ENCODE assay signal across 1 cellular context in the genomic region with DNA sequence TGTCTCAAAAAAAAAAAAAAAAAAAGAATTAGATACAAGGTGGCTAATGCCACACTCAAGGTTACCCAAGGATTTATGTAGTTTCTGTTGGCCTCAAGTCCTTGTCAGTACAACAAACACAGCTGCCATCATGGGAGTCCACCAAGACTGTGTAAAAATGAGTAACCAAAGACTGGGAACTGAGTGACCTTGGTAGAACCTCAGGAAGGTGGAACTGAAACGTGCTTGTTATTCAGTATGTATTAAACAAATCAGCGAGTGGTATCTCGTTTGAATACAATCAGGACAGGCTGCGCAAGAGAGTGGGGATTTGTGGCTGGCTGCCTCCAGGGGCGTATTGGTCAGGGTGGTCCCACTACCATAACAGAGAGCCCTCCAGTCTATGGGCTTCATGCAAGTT.
TF ChIP-seq lines count a peak whose summit lies in the region.

No MANE protein-coding gene starts in this region.

TF ChIP-seq in HepG2, 621 proteins besides CTCF, POLR2A, EP300 and RAD21:
- TF ChIP-seq SRSF1 (optimal IDR thresholded peaks at IDR 0.05; ENCODE audit: low read depth, low read length), result no peak
- TF ChIP-seq, protein P1, sequence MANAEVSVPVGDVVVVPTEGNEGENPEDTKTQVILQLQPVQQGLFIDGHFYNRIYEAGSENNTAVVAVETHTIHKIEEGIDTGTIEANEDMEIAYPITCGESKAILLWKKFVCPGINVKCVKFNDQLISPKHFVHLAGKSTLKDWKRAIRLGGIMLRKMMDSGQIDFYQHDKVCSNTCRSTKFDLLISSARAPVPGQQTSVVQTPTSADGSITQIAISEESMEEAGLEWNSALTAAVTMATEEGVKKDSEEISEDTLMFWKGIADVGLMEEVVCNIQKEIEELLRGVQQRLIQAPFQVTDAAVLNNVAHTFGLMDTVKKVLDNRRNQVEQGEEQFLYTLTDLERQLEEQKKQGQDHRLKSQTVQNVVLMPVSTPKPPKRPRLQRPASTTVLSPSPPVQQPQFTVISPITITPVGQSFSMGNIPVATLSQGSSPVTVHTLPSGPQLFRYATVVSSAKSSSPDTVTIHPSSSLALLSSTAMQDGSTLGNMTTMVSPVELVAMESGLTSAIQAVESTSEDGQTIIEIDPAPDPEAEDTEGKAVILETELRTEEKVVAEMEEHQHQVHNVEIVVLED (CRISPR knock-in tag; IDR thresholded peaks at IDR 0.05; ENCODE audit: borderline replicate concordance), result no peak
- no peak for TF ChIP-seq FOXM1 (CRISPR knock-in tag; IDR thresholded peaks at IDR 0.05)
- TF ChIP-seq SNRNP70 (IDR thresholded peaks at IDR 0.05; ENCODE audit: low read depth, low read length), result no peak
- no peak for TF ChIP-seq HOXA7 (CRISPR knock-in tag; IDR thresholded peaks at IDR 0.05)
- no peak for TF ChIP-seq NR2C2 (CRISPR knock-in tag; IDR thresholded peaks at IDR 0.05; ENCODE audit: borderline replicate concordance)
- no peak for TF ChIP-seq ZNF12 (CRISPR knock-in tag; IDR thresholded peaks at IDR 0.05)
- TF ChIP-seq SRSF9 (IDR thresholded peaks at IDR 0.05; ENCODE audit: borderline replicate concordance, insufficient read depth, low read depth, low read length, poor library complexity, severe bottlenecking), result no peak
- TF ChIP-seq ZNF224 (CRISPR knock-in tag; IDR thresholded peaks at IDR 0.05), result no peak
- no peak for TF ChIP-seq HOXA5 (CRISPR knock-in tag; IDR thresholded peaks at IDR 0.05)
- TF ChIP-seq HOXA3 (CRISPR knock-in tag; IDR thresholded peaks at IDR 0.05), result no peak
- TF ChIP-seq NR2F6 (IDR thresholded peaks at IDR 0.05), result no peak
- no peak for TF ChIP-seq NR2F6 (CRISPR knock-in tag; IDR thresholded peaks at IDR 0.05)
- TF ChIP-seq, protein P2, sequence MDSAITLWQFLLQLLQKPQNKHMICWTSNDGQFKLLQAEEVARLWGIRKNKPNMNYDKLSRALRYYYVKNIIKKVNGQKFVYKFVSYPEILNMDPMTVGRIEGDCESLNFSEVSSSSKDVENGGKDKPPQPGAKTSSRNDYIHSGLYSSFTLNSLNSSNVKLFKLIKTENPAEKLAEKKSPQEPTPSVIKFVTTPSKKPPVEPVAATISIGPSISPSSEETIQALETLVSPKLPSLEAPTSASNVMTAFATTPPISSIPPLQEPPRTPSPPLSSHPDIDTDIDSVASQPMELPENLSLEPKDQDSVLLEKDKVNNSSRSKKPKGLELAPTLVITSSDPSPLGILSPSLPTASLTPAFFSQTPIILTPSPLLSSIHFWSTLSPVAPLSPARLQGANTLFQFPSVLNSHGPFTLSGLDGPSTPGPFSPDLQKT (CRISPR knock-in tag; IDR thresholded peaks at IDR 0.05; ENCODE audit: borderline replicate concordance), result no peak
- TF ChIP-seq MED13 (CRISPR knock-in tag; IDR thresholded peaks at IDR 0.05), result no peak
- TF ChIP-seq, protein P3, sequence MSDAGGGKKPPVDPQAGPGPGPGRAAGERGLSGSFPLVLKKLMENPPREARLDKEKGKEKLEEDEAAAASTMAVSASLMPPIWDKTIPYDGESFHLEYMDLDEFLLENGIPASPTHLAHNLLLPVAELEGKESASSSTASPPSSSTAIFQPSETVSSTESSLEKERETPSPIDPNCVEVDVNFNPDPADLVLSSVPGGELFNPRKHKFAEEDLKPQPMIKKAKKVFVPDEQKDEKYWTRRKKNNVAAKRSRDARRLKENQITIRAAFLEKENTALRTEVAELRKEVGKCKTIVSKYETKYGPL (CRISPR knock-in tag; IDR thresholded peaks at IDR 0.05), result no peak
- no peak for TF ChIP-seq SCMH1 (CRISPR knock-in tag; IDR thresholded peaks at IDR 0.05; ENCODE audit: borderline replicate concordance)
- TF ChIP-seq, protein P4, sequence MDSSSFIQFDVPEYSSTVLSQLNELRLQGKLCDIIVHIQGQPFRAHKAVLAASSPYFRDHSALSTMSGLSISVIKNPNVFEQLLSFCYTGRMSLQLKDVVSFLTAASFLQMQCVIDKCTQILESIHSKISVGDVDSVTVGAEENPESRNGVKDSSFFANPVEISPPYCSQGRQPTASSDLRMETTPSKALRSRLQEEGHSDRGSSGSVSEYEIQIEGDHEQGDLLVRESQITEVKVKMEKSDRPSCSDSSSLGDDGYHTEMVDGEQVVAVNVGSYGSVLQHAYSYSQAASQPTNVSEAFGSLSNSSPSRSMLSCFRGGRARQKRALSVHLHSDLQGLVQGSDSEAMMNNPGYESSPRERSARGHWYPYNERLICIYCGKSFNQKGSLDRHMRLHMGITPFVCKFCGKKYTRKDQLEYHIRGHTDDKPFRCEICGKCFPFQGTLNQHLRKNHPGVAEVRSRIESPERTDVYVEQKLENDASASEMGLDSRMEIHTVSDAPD (CRISPR knock-in tag; IDR thresholded peaks at IDR 0.05), result no peak
- TF ChIP-seq SKI (IDR thresholded peaks at IDR 0.05; ENCODE audit: partially characterized antibody), result no peak
- TF ChIP-seq FIP1L1 (IDR thresholded peaks at IDR 0.05; ENCODE audit: borderline replicate concordance, insufficient read depth, low read depth, low read length), result no peak
- TF ChIP-seq ZNF232 (CRISPR knock-in tag; IDR thresholded peaks at IDR 0.05; ENCODE audit: borderline replicate concordance), result no peak
TF ChIP-seq in HepG2: peak in this region for 0.
